In genomic region chr9:10112070-10112469, GRCh38 we compare ENCODE assay signal across 21 cellular contexts.
"Had no signal": no experiment of that assay in that cellular context is flagged by ENCODE, and none has a peak within 500 bp of the region (broad histone marks: within the 10 kb centered on the region; RNA-seq: fewer than 3 reads in every experiment).

No MANE protein-coding gene starts in this region.

- ATAC-seq: effector memory CD8-positive, alpha-beta T cell; left lung; lower lobe of right lung; mucosa of descending colon; natural killer cell treated with Interleukin-12 subunit alpha and Interleukin-12 subunit beta and Interleukin-15 and Interleukin-18, amount 100 ng/mL, for 72 hours; pancreas; stimulated activated memory B cell treated with anti-CD40 and anti-IgM and Interleukin-4, amounts not matched to agents 10 μg/mL and 1 μg/mL and 100 μg/mL, for 72 hours; stimulated activated naive CD8-positive, alpha-beta T cell treated with anti-CD3 and anti-CD28 coated beads, Interleukin-15, Interleukin-2, amounts not matched to agents 100 U/mL and 50 U/mL, for 24 hours had no signal

- H3K27me3 ChIP-seq: heart right ventricle, left lung, neutrophil, pancreas, sigmoid colon, testis, tibial artery had no signal

- H3K4me1 ChIP-seq: left lung, lower lobe of right lung, pancreas, sigmoid colon, testis, tibial artery had no signal

- H3K27ac ChIP-seq: left lung, lower lobe of right lung, neutrophil, pancreas, sigmoid colon, testis, tibial artery had no signal

- DNase-seq: cerebellar nuclear complex; cortex of kidney; effector memory CD8-positive, alpha-beta T cell; erythroblast; glutamatergic neuron; lower lobe of right lung; mucosa of descending colon; naive B cell; pancreas; sigmoid colon; stimulated activated CD4-positive, alpha-beta T cell treated with anti-CD3 and anti-CD28 coated beads, Interleukin-2, amount 100 ng/mL, for 24 hours; stimulated activated CD4-positive, alpha-beta T cell treated with anti-CD3 and anti-CD28 coated beads, Interleukin-4, amount 100 ng/mL, for 24 hours; stimulated activated naive CD8-positive, alpha-beta T cell treated with anti-CD3 and anti-CD28 coated beads, Interleukin-15, Interleukin-2, amounts not matched to agents 100 U/mL and 50 U/mL, for 24 hours; substantia nigra; testis; tibial artery had no signal
